1 cellular context compared by ENCODE assay signal in the genomic region with DNA sequence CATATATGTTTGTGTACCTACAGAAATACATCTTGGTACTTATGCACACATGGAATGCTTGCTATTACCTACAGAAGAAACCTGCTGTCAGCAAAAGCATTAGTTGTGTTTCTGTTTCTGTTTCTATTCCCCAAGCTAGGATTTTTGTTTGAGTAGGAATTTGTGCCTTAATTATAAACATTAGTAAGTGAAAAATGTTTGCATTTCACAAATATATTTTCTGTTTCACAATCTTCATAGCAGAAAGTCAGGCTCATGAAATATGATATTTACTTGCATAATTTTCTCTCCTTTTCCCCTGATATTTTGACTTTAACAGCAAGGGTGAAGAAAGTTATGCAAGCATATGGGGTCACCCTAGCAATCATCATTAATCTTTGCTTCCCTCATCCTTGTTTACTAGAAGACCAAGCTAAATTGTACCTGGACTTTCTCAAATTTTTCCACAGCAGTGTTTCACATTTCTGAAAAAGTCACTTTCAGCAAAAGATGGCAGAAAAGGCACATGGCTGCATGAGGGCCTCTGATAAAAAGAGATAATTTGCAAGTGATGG.
TF ChIP-seq lines count a peak whose summit lies in the region.

No MANE protein-coding gene starts in this region.

TF ChIP-seq in HepG2, 621 proteins besides CTCF, POLR2A, EP300 and RAD21 (continued from another document):
- TF ChIP-seq, protein P1, sequence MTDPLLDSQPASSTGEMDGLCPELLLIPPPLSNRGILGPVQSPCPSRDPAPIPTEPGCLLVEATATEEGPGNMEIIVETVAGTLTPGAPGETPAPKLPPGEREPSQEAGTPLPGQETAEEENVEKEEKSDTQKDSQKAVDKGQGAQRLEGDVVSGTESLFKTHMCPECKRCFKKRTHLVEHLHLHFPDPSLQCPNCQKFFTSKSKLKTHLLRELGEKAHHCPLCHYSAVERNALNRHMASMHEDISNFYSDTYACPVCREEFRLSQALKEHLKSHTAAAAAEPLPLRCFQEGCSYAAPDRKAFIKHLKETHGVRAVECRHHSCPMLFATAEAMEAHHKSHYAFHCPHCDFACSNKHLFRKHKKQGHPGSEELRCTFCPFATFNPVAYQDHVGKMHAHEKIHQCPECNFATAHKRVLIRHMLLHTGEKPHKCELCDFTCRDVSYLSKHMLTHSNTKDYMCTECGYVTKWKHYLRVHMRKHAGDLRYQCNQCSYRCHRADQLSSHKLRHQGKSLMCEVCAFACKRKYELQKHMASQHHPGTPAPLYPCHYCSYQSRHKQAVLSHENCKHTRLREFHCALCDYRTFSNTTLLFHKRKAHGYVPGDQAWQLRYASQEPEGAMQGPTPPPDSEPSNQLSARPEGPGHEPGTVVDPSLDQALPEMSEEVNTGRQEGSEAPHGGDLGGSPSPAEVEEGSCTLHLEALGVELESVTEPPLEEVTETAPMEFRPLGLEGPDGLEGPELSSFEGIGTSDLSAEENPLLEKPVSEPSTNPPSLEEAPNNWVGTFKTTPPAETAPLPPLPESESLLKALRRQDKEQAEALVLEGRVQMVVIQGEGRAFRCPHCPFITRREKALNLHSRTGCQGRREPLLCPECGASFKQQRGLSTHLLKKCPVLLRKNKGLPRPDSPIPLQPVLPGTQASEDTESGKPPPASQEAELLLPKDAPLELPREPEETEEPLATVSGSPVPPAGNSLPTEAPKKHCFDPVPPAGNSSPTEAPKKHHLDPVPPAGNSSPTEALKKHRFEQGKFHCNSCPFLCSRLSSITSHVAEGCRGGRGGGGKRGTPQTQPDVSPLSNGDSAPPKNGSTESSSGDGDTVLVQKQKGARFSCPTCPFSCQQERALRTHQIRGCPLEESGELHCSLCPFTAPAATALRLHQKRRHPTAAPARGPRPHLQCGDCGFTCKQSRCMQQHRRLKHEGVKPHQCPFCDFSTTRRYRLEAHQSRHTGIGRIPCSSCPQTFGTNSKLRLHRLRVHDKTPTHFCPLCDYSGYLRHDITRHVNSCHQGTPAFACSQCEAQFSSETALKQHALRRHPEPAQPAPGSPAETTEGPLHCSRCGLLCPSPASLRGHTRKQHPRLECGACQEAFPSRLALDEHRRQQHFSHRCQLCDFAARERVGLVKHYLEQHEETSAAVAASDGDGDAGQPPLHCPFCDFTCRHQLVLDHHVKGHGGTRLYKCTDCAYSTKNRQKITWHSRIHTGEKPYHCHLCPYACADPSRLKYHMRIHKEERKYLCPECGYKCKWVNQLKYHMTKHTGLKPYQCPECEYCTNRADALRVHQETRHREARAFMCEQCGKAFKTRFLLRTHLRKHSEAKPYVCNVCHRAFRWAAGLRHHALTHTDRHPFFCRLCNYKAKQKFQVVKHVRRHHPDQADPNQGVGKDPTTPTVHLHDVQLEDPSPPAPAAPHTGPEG (CRISPR knock-in tag; IDR thresholded peaks at IDR 0.05): no peak
- TF ChIP-seq, protein P2, sequence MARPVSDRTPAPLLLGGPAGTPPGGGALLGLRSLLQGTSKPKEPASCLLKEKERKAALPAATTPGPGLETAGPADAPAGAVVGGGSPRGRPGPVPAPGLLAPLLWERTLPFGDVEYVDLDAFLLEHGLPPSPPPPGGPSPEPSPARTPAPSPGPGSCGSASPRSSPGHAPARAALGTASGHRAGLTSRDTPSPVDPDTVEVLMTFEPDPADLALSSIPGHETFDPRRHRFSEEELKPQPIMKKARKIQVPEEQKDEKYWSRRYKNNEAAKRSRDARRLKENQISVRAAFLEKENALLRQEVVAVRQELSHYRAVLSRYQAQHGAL (CRISPR knock-in tag; IDR thresholded peaks at IDR 0.05; ENCODE audit: not compliant biosample characterization): no peak
- TF ChIP-seq CENPX (CRISPR knock-in tag; IDR thresholded peaks at IDR 0.05) (no peak), BHLHE40 (IDR thresholded peaks at IDR 0.05; ENCODE audit: low read length) (no peak), NFRKB (IDR thresholded peaks at IDR 0.05) (no peak), ZNF616 (CRISPR knock-in tag; IDR thresholded peaks at IDR 0.05; ENCODE audit: low read depth) (no peak), KMT2A (CRISPR knock-in tag; IDR thresholded peaks at IDR 0.05) (no peak), THYN1 (CRISPR knock-in tag; IDR thresholded peaks at IDR 0.05; ENCODE audit: borderline replicate concordance, low read depth) (no peak)
- TF ChIP-seq, protein P3, sequence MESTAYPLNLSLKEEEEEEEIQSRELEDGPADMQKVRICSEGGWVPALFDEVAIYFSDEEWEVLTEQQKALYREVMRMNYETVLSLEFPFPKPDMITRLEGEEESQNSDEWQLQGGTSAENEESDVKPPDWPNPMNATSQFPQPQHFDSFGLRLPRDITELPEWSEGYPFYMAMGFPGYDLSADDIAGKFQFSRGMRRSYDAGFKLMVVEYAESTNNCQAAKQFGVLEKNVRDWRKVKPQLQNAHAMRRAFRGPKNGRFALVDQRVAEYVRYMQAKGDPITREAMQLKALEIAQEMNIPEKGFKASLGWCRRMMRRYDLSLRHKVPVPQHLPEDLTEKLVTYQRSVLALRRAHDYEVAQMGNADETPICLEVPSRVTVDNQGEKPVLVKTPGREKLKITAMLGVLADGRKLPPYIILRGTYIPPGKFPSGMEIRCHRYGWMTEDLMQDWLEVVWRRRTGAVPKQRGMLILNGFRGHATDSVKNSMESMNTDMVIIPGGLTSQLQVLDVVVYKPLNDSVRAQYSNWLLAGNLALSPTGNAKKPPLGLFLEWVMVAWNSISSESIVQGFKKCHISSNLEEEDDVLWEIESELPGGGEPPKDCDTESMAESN (CRISPR knock-in tag; conservative IDR thresholded peaks at IDR 0.05): no peak
TF ChIP-seq in HepG2: peak in this region for 0.
